In genomic region chr3:17412950-17413530, GRCh38 we compare ENCODE assay signal across 9 cellular contexts.
DNase-seq lines count a peak whose midpoint lies in the region; ATAC-seq and TF ChIP-seq lines count a peak whose summit lies in the region.
"Had no signal": no experiment of that assay in that cellular context is flagged by ENCODE, and none has a peak within 500 bp of the region (broad histone marks: within the 10 kb centered on the region; RNA-seq: fewer than 3 reads in every experiment).

No MANE protein-coding gene starts in this region.

- peak; percentile 55; the same call in 1 of the 2 replicates for TF ChIP-seq CTCF in GM12875 (IDR thresholded peaks at IDR 0.05; ENCODE audit: borderline replicate concordance, insufficient read depth, low read depth, low read length)

- DNase-seq in AML-193 (lab: John Stamatoyannopoulos, UW) (peak; percentile 68 to 69), NCI-H1092 (lab: John Stamatoyannopoulos, UW) (peak; percentile 3), SW480 (ENCODE audit: low spot score) (peak; percentile 57), fibroblast of peridontal ligament (ENCODE audit: extremely low read depth) (peak; percentile 77), non-pigmented ciliary epithelial cell (ENCODE audit: low read depth) (peak; percentile 31)
- DNase-seq in stimulated activated CD4-positive, alpha-beta T cell treated with anti-CD3 and anti-CD28 coated beads, Interleukin-2, amount 100 ng/mL, for 24 hours = no peak

- no peak overlapping the region for H3K4me3 ChIP-seq in GM12875 (ENCODE audit: low read depth, low read length)
- H3K4me3 ChIP-seq: skin epidermis had no signal

- peak; percentile 79 for ATAC-seq in HG02623 (IDR thresholded peaks at IDR 0.05; ENCODE audit: unreplicated experiment)

Comparison
In these comparisons a context has a peak if more than half of its experiments do, and no peak if none do; other contexts are left out.
1. DNase-seq: peak in AML-193 (2 of 2), NCI-H1092 (single experiment), SW480 (single experiment), fibroblast of peridontal ligament (single experiment) and non-pigmented ciliary epithelial cell (single experiment); none in stimulated activated CD4-positive, alpha-beta T cell treated with anti-CD3 and anti-CD28 coated beads, Interleukin-2, amount 100 ng/mL, for 24 hours (0 of 2).